ENCODE assay signal across 1 cellular context in genomic region chr12:48814313-48815280, GRCh38.
A peak's percentile ranks its signal among the peaks of the same experiment; 100 is the strongest.
TF ChIP-seq lines count a peak whose summit lies in the region.

No MANE protein-coding gene starts in this region.

TF ChIP-seq in K562, 482 proteins besides CTCF, POLR2A, EP300 and RAD21 (continues in another document):
- TF ChIP-seq SUPT5H (IDR thresholded peaks at IDR 0.05) = 0 out of 2 replicates have a peak, but pooled peaks have one; percentile 54
- TF ChIP-seq SFPQ (IDR thresholded peaks at IDR 0.05; ENCODE audit: low read depth, low read length) = no peak
- no peak for TF ChIP-seq CBFA2T3 (IDR thresholded peaks at IDR 0.05)
- no peak for TF ChIP-seq ZNF134 (CRISPR knock-in tag; conservative IDR thresholded peaks at IDR 0.05)
- TF ChIP-seq RHOXF2B (CRISPR knock-in tag; conservative IDR thresholded peaks at IDR 0.05) = no peak
- no peak for TF ChIP-seq NFRKB (IDR thresholded peaks at IDR 0.05; ENCODE audit: low read depth)
- TF ChIP-seq MBD1 (CRISPR knock-in tag; IDR thresholded peaks at IDR 0.05) = no peak
- TF ChIP-seq SETDB1 (IDR thresholded peaks at IDR 0.05; ENCODE audit: low read length) = no peak
- TF ChIP-seq ZC3H4 (CRISPR knock-in tag; IDR thresholded peaks at IDR 0.05; ENCODE audit: borderline replicate concordance) = no peak
- no peak for TF ChIP-seq NELFE (IDR thresholded peaks at IDR 0.05; ENCODE audit: insufficient read depth, insufficient read length)
- no peak for TF ChIP-seq SMARCA5 (IDR thresholded peaks at IDR 0.05)
- no peak for TF ChIP-seq NFYB (IDR thresholded peaks at IDR 0.05; ENCODE audit: extremely low read depth, insufficient read length)
- TF ChIP-seq PRPF4 (IDR thresholded peaks at IDR 0.05; ENCODE audit: insufficient read depth, low read depth, low read length, poor library complexity, severe bottlenecking) = peak; percentile 56
- peak; percentile 54 for TF ChIP-seq NEUROD1 (IDR thresholded peaks at IDR 0.05; ENCODE audit: borderline replicate concordance, low read depth, low read length, partially characterized antibody)
- TF ChIP-seq ZNF165 (CRISPR knock-in tag; IDR thresholded peaks at IDR 0.05; ENCODE audit: borderline replicate concordance) = no peak
- no peak for TF ChIP-seq ATF1 (CRISPR knock-in tag; IDR thresholded peaks at IDR 0.05)
- TF ChIP-seq ATF1 (tag; IDR thresholded peaks at IDR 0.05) = peak; percentile 55
- TF ChIP-seq ZNF197 (CRISPR knock-in tag; IDR thresholded peaks at IDR 0.05; ENCODE audit: low read depth) = no peak
- TF ChIP-seq ZNF174 (CRISPR knock-in tag; IDR thresholded peaks at IDR 0.05) = no peak
- no peak for TF ChIP-seq SNRNP70 (optimal IDR thresholded peaks at IDR 0.05; ENCODE audit: low read depth, low read length)
- TF ChIP-seq NFIX (CRISPR knock-in tag; IDR thresholded peaks at IDR 0.05; ENCODE audit: low read depth) = no peak
- TF ChIP-seq FOXK2 (conservative IDR thresholded peaks at IDR 0.05 in 1 of 2, IDR thresholded peaks at IDR 0.05 in 1 of 2; ENCODE audit: low read depth in 2 of 2) = peak; percentile 25 to 26; a peak in 2 of 4 replicates
- no peak for TF ChIP-seq FOXK1 (CRISPR knock-in tag; IDR thresholded peaks at IDR 0.05; ENCODE audit: borderline replicate concordance)
- no peak for TF ChIP-seq FUS (optimal IDR thresholded peaks at IDR 0.05; ENCODE audit: low read depth, low read length)
- no peak for TF ChIP-seq THRAP3 (IDR thresholded peaks at IDR 0.05; ENCODE audit: borderline replicate concordance)
- TF ChIP-seq TFAP4 (CRISPR knock-in tag; IDR thresholded peaks at IDR 0.05; ENCODE audit: borderline replicate concordance) = peak; percentile 84
- TF ChIP-seq DPF2 (IDR thresholded peaks at IDR 0.05) = 0 out of 2 replicates have a peak, but pooled peaks have one; percentile 16
- no peak for TF ChIP-seq ZFP30 (CRISPR knock-in tag; IDR thresholded peaks at IDR 0.05; ENCODE audit: borderline replicate concordance)
- TF ChIP-seq ZNF512 (tag; IDR thresholded peaks at IDR 0.05) = no peak
- 0 out of 2 replicates have a peak, but pooled peaks have one; percentile 36 for TF ChIP-seq THAP12 (CRISPR knock-in tag; IDR thresholded peaks at IDR 0.05)
- TF ChIP-seq POLR3A (IDR thresholded peaks at IDR 0.05; ENCODE audit: borderline replicate concordance, extremely low read depth, insufficient read depth, insufficient read length) = no peak
- no peak for TF ChIP-seq ESRRB (CRISPR knock-in tag; IDR thresholded peaks at IDR 0.05; ENCODE audit: borderline replicate concordance)
- TF ChIP-seq KDM1A (IDR thresholded peaks at IDR 0.05) = no peak
- peak; percentile 95 for TF ChIP-seq PRDM10 (IDR thresholded peaks at IDR 0.05; ENCODE audit: partially characterized antibody)
- TF ChIP-seq ZNF124 (CRISPR knock-in tag; IDR thresholded peaks at IDR 0.05) = no peak
- TF ChIP-seq NR0B1 (IDR thresholded peaks at IDR 0.05; ENCODE audit: partially characterized antibody) = no peak
- no peak for TF ChIP-seq CHD2 (IDR thresholded peaks at IDR 0.05; ENCODE audit: low read depth, low read length)
- TF ChIP-seq HNRNPK (IDR thresholded peaks at IDR 0.05; ENCODE audit: low read depth, low read length, poor library complexity, severe bottlenecking) = no peak
- no peak for TF ChIP-seq CHCHD3 (CRISPR knock-in tag; IDR thresholded peaks at IDR 0.05)
- TF ChIP-seq NCOR1 (IDR thresholded peaks at IDR 0.05) = 0 out of 2 replicates have a peak, but pooled peaks have one; percentile 19
- TF ChIP-seq NR2F6 (CRISPR knock-in tag; IDR thresholded peaks at IDR 0.05) = no peak
- TF ChIP-seq TSHZ1 (CRISPR knock-in tag; IDR thresholded peaks at IDR 0.05) = no peak
- no peak for TF ChIP-seq CREB1 (IDR thresholded peaks at IDR 0.05)
- TF ChIP-seq CREB1 (CRISPR knock-in tag; IDR thresholded peaks at IDR 0.05) = peak; percentile 72
- TF ChIP-seq ATF7 (IDR thresholded peaks at IDR 0.05) = peak; percentile 67
- no peak for TF ChIP-seq MYBL2 (IDR thresholded peaks at IDR 0.05; ENCODE audit: low read depth)
- no peak for TF ChIP-seq MYBL2 (CRISPR knock-in tag; IDR thresholded peaks at IDR 0.05; ENCODE audit: borderline replicate concordance)
- peak; percentile 52; the same call in 1 of the 2 replicates for TF ChIP-seq ZNF740 (CRISPR knock-in tag; IDR thresholded peaks at IDR 0.05)
- TF ChIP-seq ZNF740 (tag; IDR thresholded peaks at IDR 0.05) = no peak; a peak in 1 of 4 replicates
- TF ChIP-seq ETS2 (tag; IDR thresholded peaks at IDR 0.05; ENCODE audit: borderline replicate concordance, poor library complexity, severe bottlenecking) = no peak
- no peak for TF ChIP-seq DDX20 (tag; IDR thresholded peaks at IDR 0.05; ENCODE audit: low read depth)
- peak; percentile 37; the same call in 1 of the 2 replicates for TF ChIP-seq ELF1 (tag; IDR thresholded peaks at IDR 0.05)
